Comparison of ENCODE assay signal across 1 cellular context in genomic region chr19:4208385-4209094, GRCh38.
A peak's percentile ranks its signal among the peaks of the same experiment; 100 is the strongest.
TF ChIP-seq lines count a peak whose summit lies in the region.

No MANE protein-coding gene starts in this region.

TF ChIP-seq in HepG2, 621 proteins besides CTCF, POLR2A, EP300 and RAD21:
- no peak for TF ChIP-seq ATF7-NPFF (CRISPR knock-in tag; IDR thresholded peaks at IDR 0.05; ENCODE audit: low read depth)
- no peak for TF ChIP-seq ZNF674 (CRISPR knock-in tag; IDR thresholded peaks at IDR 0.05; ENCODE audit: low read depth)
- no peak for TF ChIP-seq CHCHD3 (CRISPR knock-in tag; IDR thresholded peaks at IDR 0.05)
- peak; percentile 57 for TF ChIP-seq STAG1 (CRISPR knock-in tag; IDR thresholded peaks at IDR 0.05)
- 0 out of 2 replicates have a peak, but pooled peaks have one; percentile 25 for TF ChIP-seq PATZ1 (CRISPR knock-in tag; IDR thresholded peaks at IDR 0.05)
- TF ChIP-seq ELF3 (CRISPR knock-in tag; IDR thresholded peaks at IDR 0.05) = peak; percentile 42; the same call in 1 of the 2 replicates
TF ChIP-seq in HepG2: peak in this region for 3.
